Comparison of ENCODE assay signal across 1 cellular context in genomic region chr5:111537153-111538024, GRCh38.
TF ChIP-seq lines count a peak whose summit lies in the region.

No MANE protein-coding gene starts in this region.

TF ChIP-seq in SK-N-SH, 30 proteins besides CTCF, POLR2A, EP300 and RAD21 (continued from another document):
- TF ChIP-seq, protein P1, sequence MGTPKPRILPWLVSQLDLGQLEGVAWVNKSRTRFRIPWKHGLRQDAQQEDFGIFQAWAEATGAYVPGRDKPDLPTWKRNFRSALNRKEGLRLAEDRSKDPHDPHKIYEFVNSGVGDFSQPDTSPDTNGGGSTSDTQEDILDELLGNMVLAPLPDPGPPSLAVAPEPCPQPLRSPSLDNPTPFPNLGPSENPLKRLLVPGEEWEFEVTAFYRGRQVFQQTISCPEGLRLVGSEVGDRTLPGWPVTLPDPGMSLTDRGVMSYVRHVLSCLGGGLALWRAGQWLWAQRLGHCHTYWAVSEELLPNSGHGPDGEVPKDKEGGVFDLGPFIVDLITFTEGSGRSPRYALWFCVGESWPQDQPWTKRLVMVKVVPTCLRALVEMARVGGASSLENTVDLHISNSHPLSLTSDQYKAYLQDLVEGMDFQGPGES (IDR thresholded peaks at IDR 0.05; ENCODE audit: low read depth, low read length), result no peak
- TF ChIP-seq FOSL2 (IDR thresholded peaks at IDR 0.05; ENCODE audit: borderline replicate concordance, low read depth), result no peak; the same call in 1 of the 2 replicates
- TF ChIP-seq RXRA (IDR thresholded peaks at IDR 0.05; ENCODE audit: borderline replicate concordance, low read depth), result peak; percentile 49
- no peak for TF ChIP-seq NRF1 (IDR thresholded peaks at IDR 0.05; ENCODE audit: low read depth, low read length)
- no peak for TF ChIP-seq MXI1 (IDR thresholded peaks at IDR 0.05; ENCODE audit: low read depth, low read length)
- peak; percentile 2 for TF ChIP-seq CHD2 (IDR thresholded peaks at IDR 0.05; ENCODE audit: low read length, partially characterized antibody)
- TF ChIP-seq SMC3 (IDR thresholded peaks at IDR 0.05; ENCODE audit: low read depth, low read length), result no peak
- TF ChIP-seq, protein P2, sequence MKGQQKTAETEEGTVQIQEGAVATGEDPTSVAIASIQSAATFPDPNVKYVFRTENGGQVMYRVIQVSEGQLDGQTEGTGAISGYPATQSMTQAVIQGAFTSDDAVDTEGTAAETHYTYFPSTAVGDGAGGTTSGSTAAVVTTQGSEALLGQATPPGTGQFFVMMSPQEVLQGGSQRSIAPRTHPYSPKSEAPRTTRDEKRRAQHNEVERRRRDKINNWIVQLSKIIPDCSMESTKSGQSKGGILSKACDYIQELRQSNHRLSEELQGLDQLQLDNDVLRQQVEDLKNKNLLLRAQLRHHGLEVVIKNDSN (IDR thresholded peaks at IDR 0.05; ENCODE audit: borderline replicate concordance, low read depth), result no peak
- no peak for TF ChIP-seq MAX (IDR thresholded peaks at IDR 0.05; ENCODE audit: low read depth)
- peak; percentile 89 for TF ChIP-seq TCF12 (IDR thresholded peaks at IDR 0.05)
